8 cellular contexts compared by ENCODE assay signal in the genomic region with DNA sequence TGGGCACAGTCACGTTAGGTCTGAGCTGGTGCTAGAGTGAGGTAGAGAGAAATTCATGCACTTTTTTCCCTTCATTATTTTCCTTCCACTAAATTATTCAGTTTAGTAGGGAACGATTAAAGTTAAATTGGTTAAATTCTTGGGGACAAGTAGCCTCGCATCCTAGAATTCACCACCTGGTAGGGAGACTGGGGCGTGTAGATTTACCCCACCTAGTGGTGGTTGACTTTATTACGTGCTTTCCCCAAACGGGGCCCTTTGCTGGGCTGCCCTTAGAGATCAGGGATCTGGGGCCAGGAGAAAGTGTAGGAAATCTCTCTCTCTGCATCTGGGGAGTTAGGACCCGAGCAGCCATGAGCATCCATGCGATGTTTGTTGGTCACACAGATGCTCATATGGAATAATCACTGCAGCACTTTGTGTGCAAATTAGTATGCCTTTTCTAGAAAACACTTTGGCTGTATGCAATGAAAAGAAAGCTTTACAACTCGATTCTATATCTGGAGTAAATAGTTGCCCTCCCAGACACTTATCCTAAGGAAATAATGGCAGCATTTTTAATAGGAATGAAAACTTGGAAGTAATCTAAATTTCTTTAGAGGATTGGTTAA.
DNase-seq lines count a peak whose midpoint lies in the region; ATAC-seq, FAIRE-seq and TF ChIP-seq lines count a peak whose summit lies in the region.

No MANE protein-coding gene starts in this region.

- no peak overlapping the region for H2AFZ ChIP-seq in keratinocyte (ENCODE audit: control insufficient read depth, low read length)

- peak; percentile 71 for ATAC-seq in activated CD8-positive, alpha-beta T cell treated with anti-CD3 and anti-CD28 coated beads, Interleukin-2, amount 10 ng/mL, durations not matched to agents 7 days and 5 days
- no peak for ATAC-seq in GM18870 (IDR thresholded peaks at IDR 0.05; ENCODE audit: unreplicated experiment)
- no peak for ATAC-seq in GM21515 (IDR thresholded peaks at IDR 0.05; ENCODE audit: unreplicated experiment)

- POLR2A ChIA-PET in activated CD8-positive, alpha-beta T cell treated with anti-CD3 and anti-CD28 coated beads, Interleukin-2, amount 10 ng/mL, durations not matched to agents 7 days and 5 days (lab: Charles Lee): no interaction called here

- H3K36me3 ChIP-seq in keratinocyte (ENCODE audit: control insufficient read depth in 2 of 2, extremely low read depth in 1 of 2, insufficient read depth in 2 of 2, low read length in 2 of 2): no peaks in the 10 kb centered on the region

- H3K4me1 ChIP-seq in keratinocyte (ENCODE audit: control insufficient read depth, extremely low read depth, insufficient read depth, low read length): no peaks in the 10 kb centered on the region

- no peaks in the 10 kb centered on the region for H3K27me3 ChIP-seq in keratinocyte (ENCODE audit: control insufficient read depth, extremely low read depth, insufficient read depth, low read length)

- H3K27ac ChIP-seq in keratinocyte (ENCODE audit: control insufficient read depth, insufficient read depth, low read length): no peak overlapping the region

- no peaks in the 10 kb centered on the region for H3K9me3 ChIP-seq in keratinocyte (ENCODE audit: control insufficient read depth, low read depth, low read length)

- H3K4me3 Mint-ChIP-seq in activated CD8-positive, alpha-beta T cell treated with anti-CD3 and anti-CD28 coated beads, Interleukin-2, amount 10 ng/mL, durations not matched to agents 7 days and 5 days: no peak overlapping the region

- H4K20me1 ChIP-seq in keratinocyte (ENCODE audit: control insufficient read depth, extremely low read depth, insufficient read depth, low read length): no peaks in the 10 kb centered on the region

- no peak overlapping the region for H3K9ac ChIP-seq in keratinocyte (ENCODE audit: control insufficient read depth, extremely low read depth, insufficient read depth, low read length)

- peak; percentile 25 for DNase-seq in AG10803 (ENCODE audit: low read depth)
- DNase-seq in GM10266 (ENCODE audit: extremely low spot score): peak; percentile 66
- peak; percentile 41 for DNase-seq in LoVo (ENCODE audit: low spot score)
- peak; percentile 49 for DNase-seq in activated CD8-positive, alpha-beta T cell treated with anti-CD3 and anti-CD28 coated beads, Interleukin-2, amount 10 ng/mL, durations not matched to agents 7 days and 5 days
- DNase-seq in keratinocyte (ENCODE audit: low read depth, low spot score): no peak
- no peak for DNase-seq in nucleus accumbens (lab: John Stamatoyannopoulos, UW)

- H3K27ac Mint-ChIP-seq in activated CD8-positive, alpha-beta T cell treated with anti-CD3 and anti-CD28 coated beads, Interleukin-2, amount 10 ng/mL, durations not matched to agents 7 days and 5 days: no peak overlapping the region

- H3K79me2 ChIP-seq in keratinocyte (ENCODE audit: control insufficient read depth, insufficient read depth, low read length): no peaks in the 10 kb centered on the region

- H3K36me3 Mint-ChIP-seq in activated CD8-positive, alpha-beta T cell treated with anti-CD3 and anti-CD28 coated beads, Interleukin-2, amount 10 ng/mL, durations not matched to agents 7 days and 5 days (ENCODE audit: low read depth): no peaks in the 10 kb centered on the region

- no peaks in the 10 kb centered on the region for H3K9me1 ChIP-seq in keratinocyte (ENCODE audit: control insufficient read depth, extremely low read depth, insufficient read depth, low read length)

- H3K4me3 ChIP-seq in AG10803 (ENCODE audit: low read length) (no peak overlapping the region), keratinocyte (ENCODE audit: control insufficient read depth in 2 of 3, extremely low read depth in 1 of 3, insufficient read depth in 2 of 3, low read depth in 1 of 3, low read length in 3 of 3) (no peak overlapping the region)

- FAIRE-seq in keratinocyte (lab: Jason Lieb, UNC): no peak

- no peaks in the 10 kb centered on the region for H3K4me1 Mint-ChIP-seq in activated CD8-positive, alpha-beta T cell treated with anti-CD3 and anti-CD28 coated beads, Interleukin-2, amount 10 ng/mL, durations not matched to agents 7 days and 5 days (ENCODE audit: low read depth)

- H3K27me3 Mint-ChIP-seq in activated CD8-positive, alpha-beta T cell treated with anti-CD3 and anti-CD28 coated beads, Interleukin-2, amount 10 ng/mL, durations not matched to agents 7 days and 5 days (ENCODE audit: low read depth): no peaks in the 10 kb centered on the region

- H3K4me2 ChIP-seq in keratinocyte (ENCODE audit: control insufficient read depth, extremely low read depth, insufficient read depth, low read depth, low read length): no peak overlapping the region

- H3K9me3 Mint-ChIP-seq in activated CD8-positive, alpha-beta T cell treated with anti-CD3 and anti-CD28 coated beads, Interleukin-2, amount 10 ng/mL, durations not matched to agents 7 days and 5 days (ENCODE audit: insufficient read depth): no peaks in the 10 kb centered on the region

- TF ChIP-seq CTCF in AG10803 (conservative IDR thresholded peaks at IDR 0.05; ENCODE audit: low read length): peak; percentile 70
- peak; percentile 61 for TF ChIP-seq CTCF in GM10266 (IDR thresholded peaks at IDR 0.05; ENCODE audit: control insufficient read depth, insufficient read depth, low read depth, missing control alignments)
- peak; percentile 75 to 82 (median 79) for TF ChIP-seq CTCF in keratinocyte (optimal IDR thresholded peaks at IDR 0.05 in 1 of 3, IDR thresholded peaks at IDR 0.05 in 1 of 3, conservative IDR thresholded peaks at IDR 0.05 in 1 of 3; ENCODE audit: extremely low read depth in 1 of 3, insufficient read depth in 2 of 3, low read length in 3 of 3)

- dilution Hi-C loops in keratinocyte (cut with MboI; ENCODE audit: extremely low pct_ligation_motif_present, low sequenced_read_pairs): no loop called here

- CTCF ChIA-PET in activated CD8-positive, alpha-beta T cell treated with anti-CD3 and anti-CD28 coated beads, Interleukin-2, amount 10 ng/mL, durations not matched to agents 7 days and 5 days (lab: Charles Lee): interaction anchor here (0.6 to 4.8 kb wide), 17 partner anchors 9 to 527 kb away, joined by 3 to 41 read pairs (median 3); a partner anchor contains a TSS

Comparison
In these comparisons a context has a peak if more than half of its experiments do, and no peak if none do; other contexts are left out.
1. DNase-seq: peak in AG10803 (single experiment), GM10266 (single experiment), LoVo (single experiment) and activated CD8-positive, alpha-beta T cell treated with anti-CD3 and anti-CD28 coated beads, Interleukin-2, amount 10 ng/mL, durations not matched to agents 7 days and 5 days (single experiment); none in keratinocyte (single experiment) and nucleus accumbens (0 of 56).
2. Peak in every context shown above with its lines, with median percentiles within 50 percentile points of each other: CTCF ChIP-seq.